In the genomic region with DNA sequence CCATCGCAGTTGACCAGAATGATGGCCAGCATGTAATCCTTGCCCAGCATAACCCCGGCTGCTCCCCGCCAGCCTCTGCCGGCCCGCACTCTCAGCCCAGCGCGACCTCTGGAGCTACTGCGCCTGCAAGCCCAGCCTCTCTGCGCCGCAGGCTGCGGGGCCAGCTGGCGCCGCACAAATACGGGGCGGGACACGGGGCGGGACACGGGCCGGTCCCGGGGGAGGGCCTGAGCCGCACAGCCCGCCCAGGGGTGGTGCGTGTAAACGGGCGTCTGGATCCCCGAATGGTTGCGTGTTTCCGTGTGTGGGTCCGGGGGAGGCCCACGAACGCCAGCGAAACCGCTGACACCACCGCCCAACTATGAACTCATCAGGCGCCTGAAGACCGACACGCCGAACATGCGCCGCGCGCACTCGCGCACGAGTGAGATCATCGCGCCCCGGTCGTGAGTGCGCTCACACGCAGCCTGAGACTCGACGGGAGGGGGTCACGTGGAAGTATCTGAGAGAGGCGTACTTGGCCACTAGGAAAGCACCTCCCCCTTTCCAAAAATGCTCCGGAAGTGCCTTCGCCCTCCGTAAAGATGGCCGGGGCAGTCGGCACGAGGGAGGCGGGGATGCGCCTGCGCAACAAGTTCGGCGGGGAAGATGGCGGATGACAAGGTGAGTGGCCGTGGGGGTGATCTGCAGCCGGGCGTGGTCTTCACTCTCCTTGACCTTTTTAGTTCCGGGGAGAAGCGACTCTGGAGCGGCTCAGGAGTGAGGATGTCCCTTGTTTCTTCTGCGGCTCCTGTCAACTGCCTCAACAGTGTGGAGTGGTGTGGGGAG, we compare ENCODE assay signal across 1 cellular context.
TF ChIP-seq lines count a peak whose summit lies in the region.

A gene with protein sequence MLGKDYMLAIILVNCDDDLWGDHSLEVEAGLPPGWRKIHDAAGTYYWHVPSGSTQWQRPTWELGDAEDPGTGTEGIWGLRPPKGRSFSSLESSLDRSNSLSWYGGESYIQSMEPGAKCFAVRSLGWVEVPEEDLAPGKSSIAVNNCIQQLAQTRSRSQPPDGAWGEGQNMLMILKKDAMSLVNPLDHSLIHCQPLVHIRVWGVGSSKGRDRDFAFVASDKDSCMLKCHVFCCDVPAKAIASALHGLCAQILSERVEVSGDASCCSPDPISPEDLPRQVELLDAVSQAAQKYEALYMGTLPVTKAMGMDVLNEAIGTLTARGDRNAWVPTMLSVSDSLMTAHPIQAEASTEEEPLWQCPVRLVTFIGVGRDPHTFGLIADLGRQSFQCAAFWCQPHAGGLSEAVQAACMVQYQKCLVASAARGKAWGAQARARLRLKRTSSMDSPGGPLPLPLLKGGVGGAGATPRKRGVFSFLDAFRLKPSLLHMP (minus strand): TSS at position 403 of the 828 bp plus-strand sequence. CDS start 353 bp downstream, at position 50.
Gene SLC35A4, plus strand, starts transcription at position 633 of the 828 bp plus-strand sequence. CDS start 2,342 bp downstream, outside the sequence.

TF ChIP-seq in HepG2, 621 proteins besides CTCF, POLR2A, EP300 and RAD21 (continued from another document and continues in another):
- TF ChIP-seq, protein P1, sequence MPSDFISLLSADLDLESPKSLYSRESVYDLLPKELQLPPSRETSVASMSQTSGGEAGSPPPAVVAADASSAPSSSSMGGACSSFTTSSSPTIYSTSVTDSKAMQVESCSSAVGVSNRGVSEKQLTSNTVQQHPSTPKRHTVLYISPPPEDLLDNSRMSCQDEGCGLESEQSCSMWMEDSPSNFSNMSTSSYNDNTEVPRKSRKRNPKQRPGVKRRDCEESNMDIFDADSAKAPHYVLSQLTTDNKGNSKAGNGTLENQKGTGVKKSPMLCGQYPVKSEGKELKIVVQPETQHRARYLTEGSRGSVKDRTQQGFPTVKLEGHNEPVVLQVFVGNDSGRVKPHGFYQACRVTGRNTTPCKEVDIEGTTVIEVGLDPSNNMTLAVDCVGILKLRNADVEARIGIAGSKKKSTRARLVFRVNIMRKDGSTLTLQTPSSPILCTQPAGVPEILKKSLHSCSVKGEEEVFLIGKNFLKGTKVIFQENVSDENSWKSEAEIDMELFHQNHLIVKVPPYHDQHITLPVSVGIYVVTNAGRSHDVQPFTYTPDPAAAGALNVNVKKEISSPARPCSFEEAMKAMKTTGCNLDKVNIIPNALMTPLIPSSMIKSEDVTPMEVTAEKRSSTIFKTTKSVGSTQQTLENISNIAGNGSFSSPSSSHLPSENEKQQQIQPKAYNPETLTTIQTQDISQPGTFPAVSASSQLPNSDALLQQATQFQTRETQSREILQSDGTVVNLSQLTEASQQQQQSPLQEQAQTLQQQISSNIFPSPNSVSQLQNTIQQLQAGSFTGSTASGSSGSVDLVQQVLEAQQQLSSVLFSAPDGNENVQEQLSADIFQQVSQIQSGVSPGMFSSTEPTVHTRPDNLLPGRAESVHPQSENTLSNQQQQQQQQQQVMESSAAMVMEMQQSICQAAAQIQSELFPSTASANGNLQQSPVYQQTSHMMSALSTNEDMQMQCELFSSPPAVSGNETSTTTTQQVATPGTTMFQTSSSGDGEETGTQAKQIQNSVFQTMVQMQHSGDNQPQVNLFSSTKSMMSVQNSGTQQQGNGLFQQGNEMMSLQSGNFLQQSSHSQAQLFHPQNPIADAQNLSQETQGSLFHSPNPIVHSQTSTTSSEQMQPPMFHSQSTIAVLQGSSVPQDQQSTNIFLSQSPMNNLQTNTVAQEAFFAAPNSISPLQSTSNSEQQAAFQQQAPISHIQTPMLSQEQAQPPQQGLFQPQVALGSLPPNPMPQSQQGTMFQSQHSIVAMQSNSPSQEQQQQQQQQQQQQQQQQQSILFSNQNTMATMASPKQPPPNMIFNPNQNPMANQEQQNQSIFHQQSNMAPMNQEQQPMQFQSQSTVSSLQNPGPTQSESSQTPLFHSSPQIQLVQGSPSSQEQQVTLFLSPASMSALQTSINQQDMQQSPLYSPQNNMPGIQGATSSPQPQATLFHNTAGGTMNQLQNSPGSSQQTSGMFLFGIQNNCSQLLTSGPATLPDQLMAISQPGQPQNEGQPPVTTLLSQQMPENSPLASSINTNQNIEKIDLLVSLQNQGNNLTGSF (CRISPR knock-in tag; IDR thresholded peaks at IDR 0.05): no peak
- TF ChIP-seq ZNF432 (CRISPR knock-in tag; IDR thresholded peaks at IDR 0.05; ENCODE audit: borderline replicate concordance) (no peak), ZNF225 (CRISPR knock-in tag; IDR thresholded peaks at IDR 0.05) (no peak; the same call in 1 of the 2 replicates), ZSCAN29 (CRISPR knock-in tag; conservative IDR thresholded peaks at IDR 0.05) (no peak), ZSCAN21 (CRISPR knock-in tag; IDR thresholded peaks at IDR 0.05; ENCODE audit: borderline replicate concordance) (0 out of 2 replicates have a peak, but pooled peaks have one; percentile 39), MED8 (CRISPR knock-in tag; IDR thresholded peaks at IDR 0.05; ENCODE audit: insufficient replicate concordance) (no peak), ZNF552 (CRISPR knock-in tag; IDR thresholded peaks at IDR 0.05; ENCODE audit: borderline replicate concordance) (no peak), REXO4 (CRISPR knock-in tag; IDR thresholded peaks at IDR 0.05; ENCODE audit: borderline replicate concordance) (no peak), ZNF543 (CRISPR knock-in tag; IDR thresholded peaks at IDR 0.05) (no peak), HOXA9 (CRISPR knock-in tag; IDR thresholded peaks at IDR 0.05; ENCODE audit: borderline replicate concordance) (0 out of 2 replicates have a peak, but pooled peaks have one; percentile 34), TAF15 (IDR thresholded peaks at IDR 0.05; ENCODE audit: low read depth, low read length, poor library complexity, severe bottlenecking) (no peak), ATF5 (CRISPR knock-in tag; IDR thresholded peaks at IDR 0.05; ENCODE audit: low read depth) (no peak), KDM5B (CRISPR knock-in tag; IDR thresholded peaks at IDR 0.05; ENCODE audit: borderline replicate concordance) (no peak), ZBTB20 (CRISPR knock-in tag; IDR thresholded peaks at IDR 0.05; ENCODE audit: borderline replicate concordance, low read depth) (no peak), KLF6 (CRISPR knock-in tag; IDR thresholded peaks at IDR 0.05) (no peak), ZNF790 (CRISPR knock-in tag; IDR thresholded peaks at IDR 0.05; ENCODE audit: borderline replicate concordance) (no peak), ZBED4 (CRISPR knock-in tag; IDR thresholded peaks at IDR 0.05; ENCODE audit: borderline replicate concordance) (no peak), MAF1 (CRISPR knock-in tag; IDR thresholded peaks at IDR 0.05; ENCODE audit: borderline replicate concordance) (no peak), ETV5 (CRISPR knock-in tag; IDR thresholded peaks at IDR 0.05; ENCODE audit: borderline replicate concordance) (no peak), U2AF2 (IDR thresholded peaks at IDR 0.05; ENCODE audit: low read depth, low read length) (no peak), EZH2 (conservative IDR thresholded peaks at IDR 0.05; ENCODE audit: low read depth, low read length) (no peak), ZNF530 (CRISPR knock-in tag; IDR thresholded peaks at IDR 0.05; ENCODE audit: low read depth) (no peak), HNRNPK (IDR thresholded peaks at IDR 0.05; ENCODE audit: low read depth, low read length, poor library complexity, severe bottlenecking) (peak; percentile 58), ZNF776 (CRISPR knock-in tag; IDR thresholded peaks at IDR 0.05) (no peak), ZFP90 (CRISPR knock-in tag; IDR thresholded peaks at IDR 0.05; ENCODE audit: borderline replicate concordance) (no peak)
- TF ChIP-seq, protein P2, sequence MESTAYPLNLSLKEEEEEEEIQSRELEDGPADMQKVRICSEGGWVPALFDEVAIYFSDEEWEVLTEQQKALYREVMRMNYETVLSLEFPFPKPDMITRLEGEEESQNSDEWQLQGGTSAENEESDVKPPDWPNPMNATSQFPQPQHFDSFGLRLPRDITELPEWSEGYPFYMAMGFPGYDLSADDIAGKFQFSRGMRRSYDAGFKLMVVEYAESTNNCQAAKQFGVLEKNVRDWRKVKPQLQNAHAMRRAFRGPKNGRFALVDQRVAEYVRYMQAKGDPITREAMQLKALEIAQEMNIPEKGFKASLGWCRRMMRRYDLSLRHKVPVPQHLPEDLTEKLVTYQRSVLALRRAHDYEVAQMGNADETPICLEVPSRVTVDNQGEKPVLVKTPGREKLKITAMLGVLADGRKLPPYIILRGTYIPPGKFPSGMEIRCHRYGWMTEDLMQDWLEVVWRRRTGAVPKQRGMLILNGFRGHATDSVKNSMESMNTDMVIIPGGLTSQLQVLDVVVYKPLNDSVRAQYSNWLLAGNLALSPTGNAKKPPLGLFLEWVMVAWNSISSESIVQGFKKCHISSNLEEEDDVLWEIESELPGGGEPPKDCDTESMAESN (CRISPR knock-in tag; conservative IDR thresholded peaks at IDR 0.05): no peak
- TF ChIP-seq, protein P3, sequence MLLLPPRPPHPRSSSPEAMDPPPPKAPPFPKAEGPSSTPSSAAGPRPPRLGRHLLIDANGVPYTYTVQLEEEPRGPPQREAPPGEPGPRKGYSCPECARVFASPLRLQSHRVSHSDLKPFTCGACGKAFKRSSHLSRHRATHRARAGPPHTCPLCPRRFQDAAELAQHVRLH (CRISPR knock-in tag; IDR thresholded peaks at IDR 0.05; ENCODE audit: borderline replicate concordance, low read depth): no peak
- TF ChIP-seq, protein P4, sequence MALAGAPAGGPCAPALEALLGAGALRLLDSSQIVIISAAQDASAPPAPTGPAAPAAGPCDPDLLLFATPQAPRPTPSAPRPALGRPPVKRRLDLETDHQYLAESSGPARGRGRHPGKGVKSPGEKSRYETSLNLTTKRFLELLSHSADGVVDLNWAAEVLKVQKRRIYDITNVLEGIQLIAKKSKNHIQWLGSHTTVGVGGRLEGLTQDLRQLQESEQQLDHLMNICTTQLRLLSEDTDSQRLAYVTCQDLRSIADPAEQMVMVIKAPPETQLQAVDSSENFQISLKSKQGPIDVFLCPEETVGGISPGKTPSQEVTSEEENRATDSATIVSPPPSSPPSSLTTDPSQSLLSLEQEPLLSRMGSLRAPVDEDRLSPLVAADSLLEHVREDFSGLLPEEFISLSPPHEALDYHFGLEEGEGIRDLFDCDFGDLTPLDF (CRISPR knock-in tag; IDR thresholded peaks at IDR 0.05): no peak
- TF ChIP-seq, protein P5, sequence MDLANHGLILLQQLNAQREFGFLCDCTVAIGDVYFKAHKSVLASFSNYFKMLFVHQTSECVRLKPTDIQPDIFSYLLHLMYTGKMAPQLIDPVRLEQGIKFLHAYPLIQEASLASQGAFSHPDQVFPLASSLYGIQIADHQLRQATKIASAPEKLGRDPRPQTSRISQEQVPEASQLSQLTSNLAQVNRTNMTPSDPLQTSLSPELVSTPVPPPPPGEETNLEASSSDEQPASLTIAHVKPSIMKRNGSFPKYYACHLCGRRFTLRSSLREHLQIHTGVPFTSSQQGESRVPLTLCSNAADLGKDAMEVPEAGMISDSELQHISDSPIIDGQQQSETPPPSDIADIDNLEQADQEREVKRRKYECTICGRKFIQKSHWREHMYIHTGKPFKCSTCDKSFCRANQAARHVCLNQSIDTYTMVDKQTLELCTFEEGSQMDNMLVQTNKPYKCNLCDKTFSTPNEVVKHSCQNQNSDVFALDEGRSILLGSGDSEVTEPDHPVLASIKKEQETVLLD (CRISPR knock-in tag; IDR thresholded peaks at IDR 0.05; ENCODE audit: low read depth): no peak
- TF ChIP-seq, protein P6, sequence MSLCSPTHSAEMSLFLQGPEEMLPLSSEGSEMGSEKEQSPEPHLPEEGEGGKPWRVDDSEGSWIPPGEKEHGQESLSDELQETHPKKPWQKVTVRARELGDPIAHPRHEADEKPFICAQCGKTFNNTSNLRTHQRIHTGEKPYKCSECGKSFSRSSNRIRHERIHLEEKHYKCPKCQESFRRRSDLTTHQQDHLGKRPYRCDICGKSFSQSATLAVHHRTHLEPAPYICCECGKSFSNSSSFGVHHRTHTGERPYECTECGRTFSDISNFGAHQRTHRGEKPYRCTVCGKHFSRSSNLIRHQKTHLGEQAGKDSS (CRISPR knock-in tag; IDR thresholded peaks at IDR 0.05; ENCODE audit: borderline replicate concordance, low read depth): no peak
- TF ChIP-seq, protein P7, sequence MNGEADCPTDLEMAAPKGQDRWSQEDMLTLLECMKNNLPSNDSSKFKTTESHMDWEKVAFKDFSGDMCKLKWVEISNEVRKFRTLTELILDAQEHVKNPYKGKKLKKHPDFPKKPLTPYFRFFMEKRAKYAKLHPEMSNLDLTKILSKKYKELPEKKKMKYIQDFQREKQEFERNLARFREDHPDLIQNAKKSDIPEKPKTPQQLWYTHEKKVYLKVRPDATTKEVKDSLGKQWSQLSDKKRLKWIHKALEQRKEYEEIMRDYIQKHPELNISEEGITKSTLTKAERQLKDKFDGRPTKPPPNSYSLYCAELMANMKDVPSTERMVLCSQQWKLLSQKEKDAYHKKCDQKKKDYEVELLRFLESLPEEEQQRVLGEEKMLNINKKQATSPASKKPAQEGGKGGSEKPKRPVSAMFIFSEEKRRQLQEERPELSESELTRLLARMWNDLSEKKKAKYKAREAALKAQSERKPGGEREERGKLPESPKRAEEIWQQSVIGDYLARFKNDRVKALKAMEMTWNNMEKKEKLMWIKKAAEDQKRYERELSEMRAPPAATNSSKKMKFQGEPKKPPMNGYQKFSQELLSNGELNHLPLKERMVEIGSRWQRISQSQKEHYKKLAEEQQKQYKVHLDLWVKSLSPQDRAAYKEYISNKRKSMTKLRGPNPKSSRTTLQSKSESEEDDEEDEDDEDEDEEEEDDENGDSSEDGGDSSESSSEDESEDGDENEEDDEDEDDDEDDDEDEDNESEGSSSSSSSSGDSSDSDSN (CRISPR knock-in tag; IDR thresholded peaks at IDR 0.05): peak; percentile 64
